ENCODE assay signal across 1 cellular context in the genomic region with DNA sequence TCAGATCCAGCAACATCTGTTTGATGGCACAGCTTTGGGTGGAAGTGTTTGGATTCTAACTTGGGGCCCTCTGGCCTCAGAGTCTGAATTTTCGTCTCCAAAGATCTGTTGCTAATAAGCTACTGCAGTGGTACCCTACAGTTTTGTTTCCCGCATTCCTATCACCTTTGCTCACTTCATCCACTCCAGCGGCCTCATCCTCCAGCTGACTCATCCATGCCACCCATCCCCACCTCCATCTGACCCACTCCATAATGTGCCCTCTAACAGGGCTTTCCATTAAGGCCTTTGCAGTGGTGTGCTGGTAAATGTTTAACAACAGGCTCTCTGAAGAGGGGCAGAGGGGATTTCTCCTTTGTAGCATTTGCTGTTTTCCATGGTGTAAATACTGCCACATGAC.
TF ChIP-seq lines count a peak whose summit lies in the region.

No MANE protein-coding gene starts in this region.

TF ChIP-seq in HepG2, 621 proteins besides CTCF, POLR2A, EP300 and RAD21:
- TF ChIP-seq, protein P1, sequence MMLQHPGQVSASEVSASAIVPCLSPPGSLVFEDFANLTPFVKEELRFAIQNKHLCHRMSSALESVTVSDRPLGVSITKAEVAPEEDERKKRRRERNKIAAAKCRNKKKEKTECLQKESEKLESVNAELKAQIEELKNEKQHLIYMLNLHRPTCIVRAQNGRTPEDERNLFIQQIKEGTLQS (CRISPR knock-in tag; IDR thresholded peaks at IDR 0.05) = peak; percentile 52; the same call in 1 of the 2 replicates
- TF ChIP-seq ZNF891 (CRISPR knock-in tag; IDR thresholded peaks at IDR 0.05) = no peak
- TF ChIP-seq FOSL2 (CRISPR knock-in tag; IDR thresholded peaks at IDR 0.05) = peak; percentile 80
- TF ChIP-seq ZNF644 (CRISPR knock-in tag; IDR thresholded peaks at IDR 0.05; ENCODE audit: low read depth) = 0 out of 2 replicates have a peak, but pooled peaks have one; percentile 61
